ENCODE assay signal across 8 cellular contexts in genomic region chr13:102847272-102848234, GRCh38. TPM values are rescaled to one million over a fixed set of nuclear protein-coding genes. Genes with fewer than 3 reads are reported as not detected.
A peak's percentile ranks its signal among the peaks of the same experiment; 100 is the strongest.
DNase-seq lines count a peak whose midpoint lies in the region; ATAC-seq and TF ChIP-seq lines count a peak whose summit lies in the region.

No MANE protein-coding gene starts in this region.

- TF ChIP-seq CTCF in H9 (conservative IDR thresholded peaks at IDR 0.05) (peak; percentile 74), breast epithelium (IDR thresholded peaks at IDR 0.05) (peak; percentile 51 to 58 (median 55)), right lobe of liver (IDR thresholded peaks at IDR 0.05) (peak; percentile 69 to 76 (median 76)), transverse colon (IDR thresholded peaks at IDR 0.05) (peak; percentile 64 to 78 (median 73))

- H4K20me1 ChIP-seq in H9 (ENCODE audit: control insufficient read depth, insufficient read depth, insufficient read length): no peaks in the 10 kb centered on the region

- no peak overlapping the region for H3T11ph ChIP-seq in H9 (ENCODE audit: low read length)

- H3K27ac ChIP-seq in H9 (ENCODE audit: insufficient read length, low read depth, low read length) (no peak overlapping the region), breast epithelium (peak overlapping the region; percentile 72 to 99), right lobe of liver (peak overlapping the region; percentile 84 to 97 (median 94)), transverse colon (peak overlapping the region; percentile 96 to 100 (median 100))

- no peak overlapping the region for H3K23ac ChIP-seq in H9 (ENCODE audit: insufficient read length, low read depth, low read length)

- ATAC-seq in right lobe of liver (peak; percentile 25 to 31 (median 28)), HG02885 (IDR thresholded peaks at IDR 0.05; ENCODE audit: poor library complexity, unreplicated experiment) (no peak)

- H3K27me3 ChIP-seq in H9 (ENCODE audit: insufficient read depth, low read length) (no peaks in the 10 kb centered on the region), breast epithelium (no peaks in the 10 kb centered on the region), right lobe of liver (no peaks in the 10 kb centered on the region), transverse colon (no peaks in the 10 kb centered on the region)

- H3K36me3 Mint-ChIP-seq in H9 (ENCODE audit: insufficient read depth in 1 of 3, low read depth in 3 of 3): no peaks in the 10 kb centered on the region

- peaks cover 2% of the 10 kb centered on the region; the same call in 1 of the 2 replicates for H3K79me2 ChIP-seq in H9 (ENCODE audit: insufficient read depth, low read length)

- no peak overlapping the region for H2BK120ac ChIP-seq in H9 (ENCODE audit: low read depth, low read length, poor library complexity, severe bottlenecking)

- intact Hi-C loops in breast epithelium (cut with DNase I; ENCODE audit: low total_unique reads): loop anchor here (10.0 kb wide), 1 partner anchor 253 kb away; the partner anchor contains the start of gene TPP2
- intact Hi-C loops in right lobe of liver (cut with DNase I): loop anchor here in 1 of 2 donors (10.0 kb wide), 1 partner anchor 263 kb away; no protein-coding TSS in a partner anchor
- intact Hi-C loops in transverse colon (cut with DNase I; ENCODE audit: low total_unique reads): loop anchor here (5.0 kb wide), 2 partner anchors 45 to 250 kb away; partner anchors contain the start of gene TPP2

- H3K9me3 ChIP-seq in H9 (ENCODE audit: control insufficient read depth, low read depth, low read length) (no peaks in the 10 kb centered on the region), breast epithelium (no peaks in the 10 kb centered on the region), right lobe of liver (no peaks in the 10 kb centered on the region), transverse colon (no peaks in the 10 kb centered on the region)

- H3K4me3 ChIP-seq in breast epithelium: peak overlapping the region; percentile 76 to 95 (median 83)
- peak overlapping the region; percentile 78 to 93 (median 90) for H3K4me3 ChIP-seq in right lobe of liver
- H3K4me3 ChIP-seq in transverse colon: peak overlapping the region; percentile 69 to 94 (median 82)

- H4K5ac ChIP-seq in H9 (ENCODE audit: insufficient read length, low read depth, low read length): no peak overlapping the region

- H3K4me2 ChIP-seq in H9 (ENCODE audit: insufficient read depth, insufficient read length, low read length): peak overlapping the region; percentile 98

- H3K4me1 ChIP-seq in H9 (ENCODE audit: insufficient read depth, low read length): no peaks in the 10 kb centered on the region; the same call in 1 of the 2 replicates
- H3K4me1 ChIP-seq in breast epithelium: peaks cover 0 to 2% of the 10 kb centered on the region in 2 donors
- peaks cover 0 to 20% (median 7%) of the 10 kb centered on the region in 4 donors for H3K4me1 ChIP-seq in right lobe of liver
- H3K4me1 ChIP-seq in transverse colon: peaks cover 7 to 31% (median 17%) of the 10 kb centered on the region in 4 donors

- no peak for TF ChIP-seq POLR2A in breast epithelium (IDR thresholded peaks at IDR 0.05)
- TF ChIP-seq POLR2A in right lobe of liver (IDR thresholded peaks at IDR 0.05): no peak
- no peak for TF ChIP-seq POLR2A in transverse colon (IDR thresholded peaks at IDR 0.05)

- H2BK20ac ChIP-seq in H9 (ENCODE audit: low read depth, low read length, poor library complexity, severe bottlenecking): no peak overlapping the region

- H4K91ac ChIP-seq in H9 (ENCODE audit: insufficient read length, low read depth, low read length): no peak overlapping the region

- in situ Hi-C loops in transverse colon (cut with MboI; ENCODE audit: low pct_ligation_motif_present in 1 of 4, low pct_unique_long_range_greater_than_20kb in 1 of 4, low sequenced_read_pairs in 3 of 4): loop anchor here in 2 of 4 donors (5.0 to 10.0 kb wide), 2 partner anchors 250 to 263 kb away; partner anchors contain the start of gene TPP2 (in 1 of the 2)

- no peaks in the 10 kb centered on the region for H3K79me1 ChIP-seq in H9 (ENCODE audit: insufficient read depth, low read depth, low read length, poor library complexity, severe bottlenecking)

- peaks cover 11 to 14% of the 10 kb centered on the region in 2 experiments for H3K4me1 Mint-ChIP-seq in H9

- no peak overlapping the region for H3K9ac ChIP-seq in H9 (ENCODE audit: extremely low read depth, insufficient read length, low read length)

- H3K4ac ChIP-seq in H9 (ENCODE audit: low read depth, low read length): no peak overlapping the region

- no peak overlapping the region for H4K8ac ChIP-seq in H9 (replicated peaks; ENCODE audit: insufficient read length, low read depth, low read length)

- H2AK5ac ChIP-seq in H9 (ENCODE audit: insufficient read length, low read length): no peak overlapping the region

- H3K9me3 Mint-ChIP-seq in H9: no peaks in the 10 kb centered on the region

- no peaks in the 10 kb centered on the region for H3K36me3 ChIP-seq in breast epithelium
- no peaks in the 10 kb centered on the region for H3K36me3 ChIP-seq in right lobe of liver
- H3K36me3 ChIP-seq in transverse colon: peaks cover 0 to 6% (median 0%) of the 10 kb centered on the region in 4 donors

- no peak overlapping the region for H3K56ac ChIP-seq in H9 (ENCODE audit: insufficient read length, low read depth, low read length)

- no peak for TF ChIP-seq EP300 in transverse colon (IDR thresholded peaks at IDR 0.05; ENCODE audit: low read depth)

- no peak overlapping the region for H2BK15ac ChIP-seq in H9 (ENCODE audit: low read depth, low read length)

- H2BK12ac ChIP-seq in H9 (ENCODE audit: insufficient read length, low read depth, low read length): no peak overlapping the region

- DNase-seq in DMS79 treated with DMSO at 0.1 percent for 48 hours (lab: John Stamatoyannopoulos, UW): peak; percentile 85
- no peak for DNase-seq in H9
- peak; percentile 2 for DNase-seq in NOMO-1 treated with dmso at 0.1 percent for 144 hours (lab: John Stamatoyannopoulos, UW; ENCODE audit: unreplicated experiment)
- no peak for DNase-seq in breast epithelium (ENCODE audit: low spot score in 2 of 2)
- DNase-seq in right lobe of liver: no peak
- no peak for DNase-seq in transverse colon
- DNase-seq in stimulated activated CD4-positive, alpha-beta T cell treated with anti-CD3 and anti-CD28 coated beads, Interleukin-2, amount 100 ng/mL, for 48 hours: no peak

- H2AFZ ChIP-seq in H9 (ENCODE audit: low read length): peak overlapping the region; percentile 52

- no CpG with 5 or more reads among the region's 12 CpGs for WGBS in H9 (ENCODE audit: extremely low coverage, insufficient read length, low lambda C conversion rate)
- 8% methylated on average over 12 of the region's 12 CpGs for WGBS in right lobe of liver (ENCODE audit: insufficient coverage, low coverage, low lambda C conversion rate, missing lambda C conversion rate)
- WGBS in transverse colon (ENCODE audit: low coverage in 1 of 2), 2 donors: 14 to 17% methylated on average over 10 to 12 of the region's 12 CpGs

- peak overlapping the region; percentile 92 to 96 for H3K4me3 Mint-ChIP-seq in H9

- H3K23me2 ChIP-seq in H9 (ENCODE audit: insufficient read length, low read depth, low read length, poor library complexity, severe bottlenecking): peaks cover 7% of the 10 kb centered on the region

- H2BK5ac ChIP-seq in H9 (ENCODE audit: insufficient read length, low read length): no peak overlapping the region

- no peak overlapping the region for H3K18ac ChIP-seq in H9 (ENCODE audit: insufficient read length, low read depth, low read length)

- H3K27ac Mint-ChIP-seq in H9: 0 out of 7 replicates have a peak overlapping the region, but pooled peaks of 1 of the 3 experiments have one; percentile 39

- H3K27me3 Mint-ChIP-seq in H9 (ENCODE audit: low read depth): no peaks in the 10 kb centered on the region

- no peak overlapping the region for H3K14ac ChIP-seq in H9 (ENCODE audit: insufficient read depth, low read length)

RNA-seq across cellular contexts. Expression of gene ERCC5, which starts 1.7 kb away (rescaled TPM):
- 26.3 and 26.8 TPM in 2 replicates for total RNA-seq in H9 (2021)
- 10 to 100 TPM; 76.0 to 85.0 (median 77.6) TPM for total RNA-seq in breast epithelium
- total RNA-seq in right lobe of liver: 10 to 100 TPM; 21.6 to 47.4 (median 29.2) TPM
- 100 to 1,000 TPM in 1 of 4 donors, 10 to 100 TPM in 3; 64.4 to 116 (median 84.9) TPM for total RNA-seq in transverse colon

RNA-seq across cellular contexts. Expression of gene BIVM, which starts 48.6 kb away (rescaled TPM):
- total RNA-seq in H9 (2021) (5.3 and 9.0 TPM in 2 replicates), breast epithelium (10 to 100 TPM; 15.2 to 29.6 (median 27.2) TPM), right lobe of liver (10 to 100 TPM; 12.0 to 19.4 (median 16.8) TPM), transverse colon (10 to 100 TPM in 3 of 4 donors, 1 to 10 TPM in 1; 3.0 to 31.4 (median 23.9) TPM)

RNA-seq across cellular contexts. Expression of gene POGLUT2, which starts 48.8 kb away (rescaled TPM):
- 23.1 and 23.5 TPM in 2 replicates for total RNA-seq in H9 (2021)
- 1 to 10 TPM; 3.2 to 5.9 (median 5.9) TPM for total RNA-seq in breast epithelium
- total RNA-seq in right lobe of liver: 1 to 10 TPM; 3.8 to 7.7 (median 5.3) TPM
- 1 to 10 TPM in 2 of 4 donors, under 1 TPM in 1, not detected in 1; 0.75 to 3.5 (median 2.0) TPM for total RNA-seq in transverse colon

Comparison
In these comparisons a context has a peak if more than half of its experiments do, and no peak if none do; other contexts are left out.
1. DNase-seq: peak in DMS79 treated with DMSO at 0.1 percent for 48 hours (single experiment) and NOMO-1 treated with dmso at 0.1 percent for 144 hours (single experiment); none in H9 (single experiment), breast epithelium (0 of 2), right lobe of liver (0 of 3), transverse colon (single experiment) and stimulated activated CD4-positive, alpha-beta T cell treated with anti-CD3 and anti-CD28 coated beads, Interleukin-2, amount 100 ng/mL, for 48 hours (0 of 2).
2. Peak in every context shown above with its lines, with median percentiles within 50 percentile points of each other: CTCF ChIP-seq and H3K4me3 ChIP-seq.